ENCODE assay signal across 9 cellular contexts in the genomic region with DNA sequence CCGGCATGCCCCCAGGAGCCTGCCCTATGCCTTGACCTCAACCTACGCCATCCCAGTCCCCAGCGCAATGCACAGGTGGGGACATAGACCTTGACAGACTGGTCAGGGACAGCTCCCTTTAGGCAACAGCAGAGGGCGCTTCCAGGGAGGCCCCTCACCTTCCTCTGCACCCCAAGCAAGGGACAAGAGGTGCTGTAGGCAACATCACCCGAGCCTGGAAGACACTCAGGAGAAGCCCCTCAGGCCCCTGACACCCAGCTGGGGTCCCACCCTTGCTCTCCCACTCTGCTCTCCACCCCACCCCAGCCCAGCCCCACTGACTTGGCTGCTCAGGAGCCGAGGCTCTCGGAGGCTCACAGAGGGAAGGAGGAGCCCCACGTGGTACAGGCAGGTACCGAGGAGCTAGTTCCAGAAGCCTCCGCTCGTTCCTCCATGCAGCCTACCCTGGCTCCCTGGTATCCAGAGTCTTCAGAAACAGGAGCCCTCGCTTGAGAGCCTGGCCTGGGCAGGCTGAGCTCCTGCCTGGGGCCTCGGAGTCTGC. TPM values are rescaled to one million over a fixed set of nuclear protein-coding genes. Genes with fewer than 3 reads are reported as not detected.
DNase-seq lines count a peak whose midpoint lies in the region; ATAC-seq and TF ChIP-seq lines count a peak whose summit lies in the region.
"Had no signal": no experiment of that assay in that cellular context is flagged by ENCODE, and none has a peak within 500 bp of the region (broad histone marks: within the 10 kb centered on the region; RNA-seq: fewer than 3 reads in every experiment).

No MANE protein-coding gene starts in this region.

- no peaks in the 10 kb centered on the region for H3K9me3 ChIP-seq in OCI-LY7 (ENCODE audit: low read length)
- H3K9me3 ChIP-seq in sigmoid colon: no peaks in the 10 kb centered on the region

- WGBS in sigmoid colon, 2 donors: 10 to 12% methylated on average over 13 of the region's 13 CpGs

- peak overlapping the region; percentile 34; the same call in 1 of the 2 replicates for H2AFZ ChIP-seq in OCI-LY7 (ENCODE audit: low read length)

- TF ChIP-seq EP300 in sigmoid colon (IDR thresholded peaks at IDR 0.05): no peak

- H3K27ac ChIP-seq in OCI-LY7 (ENCODE audit: low read depth, low read length, poor library complexity, severe bottlenecking) (no peak overlapping the region), sigmoid colon (no peak overlapping the region)
- H3K27ac ChIP-seq: dorsolateral prefrontal cortex had no signal

- no peaks in the 10 kb centered on the region for H3K79me2 ChIP-seq in OCI-LY7 (ENCODE audit: insufficient read depth, low read depth, low read length)

- BruUV-seq in OCI-LY7 (replicated peaks; lab: Mats Ljungman, UMichigan): no TSS peak

- no peaks in the 10 kb centered on the region for H3K9me2 ChIP-seq in OCI-LY7 (ENCODE audit: insufficient read depth, low read length)

- no peak overlapping the region for H3K4me3 ChIP-seq in OCI-LY7 (ENCODE audit: low read depth, low read length, poor library complexity, severe bottlenecking)
- no peak overlapping the region for H3K4me3 ChIP-seq in fibroblast of mammary gland (ENCODE audit: control insufficient read depth, low read depth, low read length)
- H3K4me3 ChIP-seq in sigmoid colon: no peak overlapping the region
- H3K4me3 ChIP-seq: dorsolateral prefrontal cortex had no signal

- peak; percentile 52 for ATAC-seq in GM18861 (IDR thresholded peaks at IDR 0.05; ENCODE audit: unreplicated experiment)
- no peak for ATAC-seq in GM19324 (IDR thresholded peaks at IDR 0.05; ENCODE audit: low FRiP score, unreplicated experiment)
- no peak for ATAC-seq in GM21447 (IDR thresholded peaks at IDR 0.05; ENCODE audit: unreplicated experiment)

- H3K27me3 ChIP-seq in sigmoid colon: peaks cover 40 to 74% (median 59%) of the 10 kb centered on the region in 3 donors

- POLR2A ChIA-PET in OCI-LY7 (lab: Charles Lee): no interaction called here

- no peak for DNase-seq in AG09319 (ENCODE audit: extremely low read depth, low read depth)
- peak; percentile 53 for DNase-seq in OCI-LY7 (ENCODE audit: low spot score)
- peak; percentile 22 for DNase-seq in fibroblast of mammary gland (ENCODE audit: low read depth)
- peak; percentile 50 for DNase-seq in sigmoid colon
- DNase-seq in OCI-M1 (lab: John Stamatoyannopoulos, UW): no peak

- TF ChIP-seq POLR2A in sigmoid colon (IDR thresholded peaks at IDR 0.05): no peak

- CTCF ChIA-PET in OCI-LY7 (lab: Charles Lee; ENCODE audit: unreplicated experiment): interaction anchor here (0.7 kb wide), 1 partner anchor 252 kb away, joined by 6 read pairs; no protein-coding TSS in a partner anchor

- H3K4me1 ChIP-seq in OCI-LY7 (ENCODE audit: insufficient read depth, low read length, poor library complexity, severe bottlenecking) (peaks cover 7% of the 10 kb centered on the region), sigmoid colon (peaks cover 0 to 22% (median 11%) of the 10 kb centered on the region in 4 donors)

- peak overlapping the region; percentile 38 for H3K4me2 ChIP-seq in OCI-LY7 (ENCODE audit: low read length)

- H4K20me1 ChIP-seq in OCI-LY7 (ENCODE audit: insufficient read depth, low read length): no peaks in the 10 kb centered on the region

- TF ChIP-seq CTCF in AG09319 (IDR thresholded peaks at IDR 0.05; ENCODE audit: low read depth, low read length): peak; percentile 24
- TF ChIP-seq CTCF in OCI-LY7 (conservative IDR thresholded peaks at IDR 0.05; ENCODE audit: low read length): peak; percentile 76
- peak; percentile 44 for TF ChIP-seq CTCF in fibroblast of mammary gland (conservative IDR thresholded peaks at IDR 0.05; ENCODE audit: control insufficient read depth, insufficient read depth, low read depth, low read length)
- no peak for TF ChIP-seq CTCF in sigmoid colon (IDR thresholded peaks at IDR 0.05)

- H3K36me3 ChIP-seq in OCI-LY7 (ENCODE audit: insufficient read depth, low read length): no peaks in the 10 kb centered on the region
- no peaks in the 10 kb centered on the region for H3K36me3 ChIP-seq in sigmoid colon

- intact Hi-C loops in OCI-LY7 (cut with micrococcal nuclease; ENCODE audit: unreplicated experiment) (no loop called here), sigmoid colon (cut with DNase I) (no loop called here)

RNA-seq across cellular contexts. Expression of a gene that starts 2.4 kb away (rescaled TPM):
- not detected in 2 replicates for total RNA-seq in OCI-LY7 (2014; rRNA removed; shearing (Covaris generic))
- not detected in 2 replicates for total RNA-seq in OCI-LY7 (2022)
- not detected for total RNA-seq in sigmoid colon
- polyA plus RNA-seq in sigmoid colon: under 1 TPM in 1 of 3 donors, not detected in 2; 0.01 TPM
- total RNA-seq: dorsolateral prefrontal cortex had no signal

RNA-seq across cellular contexts. Expression of a gene that starts 56.7 kb away (rescaled TPM):
- not detected in 2 replicates for total RNA-seq in OCI-LY7 (2014; rRNA removed; shearing (Covaris generic))
- total RNA-seq in OCI-LY7 (2022): not detected in 2 replicates
- total RNA-seq in sigmoid colon: 10 to 100 TPM in 1 of 4 donors, 1 to 10 TPM in 3; 6.4 to 25.5 (median 8.7) TPM
- 1 to 10 TPM in 1 of 3 donors, under 1 TPM in 2; 0.23 to 2.8 (median 0.60) TPM for polyA plus RNA-seq in sigmoid colon

Comparison
In these comparisons a context has a peak if more than half of its experiments do, and no peak if none do; other contexts are left out.
1. DNase-seq: peak in OCI-LY7 (single experiment), fibroblast of mammary gland (single experiment) and sigmoid colon (single experiment); none in AG09319 (single experiment) and OCI-M1 (single experiment).
2. CTCF ChIP-seq: peak in AG09319 (single experiment), OCI-LY7 (single experiment) and fibroblast of mammary gland (single experiment); none in sigmoid colon (0 of 4).
3. RNA of a gene that starts 56.7 kb away (total RNA-seq): 6.4 to 25.5 TPM in sigmoid colon; not detected in OCI-LY7; every median in the first group is over 4 times any median in the second.